13 cellular contexts compared by ENCODE assay signal in the genomic region with DNA sequence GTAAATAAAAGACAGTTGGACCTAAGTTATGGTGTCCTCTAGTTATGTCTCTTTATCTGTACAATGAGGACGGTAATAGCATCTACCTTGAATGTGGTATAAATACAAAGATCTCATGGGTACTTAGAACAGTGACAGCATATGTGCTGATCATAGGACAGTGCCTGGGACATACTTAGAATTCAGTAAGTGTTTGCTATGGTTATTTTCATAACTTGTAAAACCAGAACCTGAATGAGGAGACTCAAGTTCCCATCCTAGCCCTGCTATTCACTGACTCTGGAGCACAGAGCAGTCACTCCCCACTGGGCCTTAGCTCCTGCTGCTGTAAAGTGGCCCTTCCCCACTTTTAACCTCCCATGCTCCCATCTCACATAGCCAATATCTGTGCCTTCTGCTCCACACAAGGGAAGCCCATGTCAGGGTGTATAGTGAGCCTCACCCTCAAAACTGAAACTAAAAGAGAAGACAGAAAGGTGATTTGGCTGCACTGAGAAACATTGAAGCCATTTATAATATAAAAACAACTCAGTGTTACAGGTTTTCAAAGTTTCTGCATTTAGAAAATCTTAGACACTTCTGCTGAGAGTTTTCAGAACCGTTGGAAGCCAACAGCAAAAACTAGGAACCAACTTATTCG.
DNase-seq lines count a peak whose midpoint lies in the region; ATAC-seq and TF ChIP-seq lines count a peak whose summit lies in the region.
"Had no signal": no experiment of that assay in that cellular context is flagged by ENCODE, and none has a peak within 500 bp of the region (broad histone marks: within the 10 kb centered on the region; RNA-seq: fewer than 3 reads in every experiment).

No MANE protein-coding gene starts in this region.

- H3K27ac Mint-ChIP-seq in type B pancreatic cell: peak overlapping the region; percentile 65
- H3K27ac Mint-ChIP-seq: CD8-positive, alpha-beta memory T cell had no signal

- H3K9me3 Mint-ChIP-seq in type B pancreatic cell: no peaks in the 10 kb centered on the region

- peaks cover 7% of the 10 kb centered on the region for H3K27me3 Mint-ChIP-seq in type B pancreatic cell
- H3K27me3 Mint-ChIP-seq: CD8-positive, alpha-beta memory T cell had no signal

- TF ChIP-seq CTCF in type B pancreatic cell (conservative IDR thresholded peaks at IDR 0.05): no peak

- DNase-seq in type B pancreatic cell (ENCODE audit: extremely low spot score, unreplicated experiment) (no peak), GDM1 (lab: John Stamatoyannopoulos, UW) (no peak), NCI-H2081 treated with DMSO at 0.1 percent for 48 hours (lab: John Stamatoyannopoulos, UW) (no peak), T-helper 2 cell (no peak)
- DNase-seq: CD8-positive, alpha-beta memory T cell; GM23248; MG63; NCI-H2227 treated with DMSO at 0.1 percent for 48 hours; retina; T-helper 9 cell had no signal

- peaks cover 4% of the 10 kb centered on the region for H3K4me1 Mint-ChIP-seq in type B pancreatic cell (ENCODE audit: unreplicated experiment)

- H3K36me3 Mint-ChIP-seq in type B pancreatic cell: no peaks in the 10 kb centered on the region
- H3K36me3 Mint-ChIP-seq: CD8-positive, alpha-beta memory T cell had no signal

- peak overlapping the region; percentile 4 for H3K4me3 Mint-ChIP-seq in type B pancreatic cell
- H3K4me3 Mint-ChIP-seq: CD8-positive, alpha-beta memory T cell had no signal

- ATAC-seq in GM19043 (IDR thresholded peaks at IDR 0.05; ENCODE audit: low read depth, unreplicated experiment) (peak; percentile 56), GM21723 (IDR thresholded peaks at IDR 0.05; ENCODE audit: unreplicated experiment) (peak; percentile 81), HG03378 (IDR thresholded peaks at IDR 0.05; ENCODE audit: unreplicated experiment) (peak; percentile 72)
